Comparison of ENCODE assay signal across 8 cellular contexts in genomic region chr2:17518212-17519154, GRCh38. TPM values are rescaled to one million over a fixed set of nuclear protein-coding genes. Genes with fewer than 3 reads are reported as not detected.
DNase-seq lines count a peak whose midpoint lies in the region; ATAC-seq and TF ChIP-seq lines count a peak whose summit lies in the region.

Gene RAD51AP2, minus strand, starts transcription at chr2:17518440. Its CDS starts 25 bp downstream, at chr2:17518415.

- TF ChIP-seq CTCF in Peyer's patch (IDR thresholded peaks at IDR 0.05): no peak
- no peak for TF ChIP-seq CTCF in lung (IDR thresholded peaks at IDR 0.05; ENCODE audit: control extremely low read depth, extremely low read depth)

- no peaks in the 10 kb centered on the region for H3K27me3 ChIP-seq in Peyer's patch
- H3K27me3 ChIP-seq in lung (ENCODE audit: control insufficient read depth, insufficient read depth): no peaks in the 10 kb centered on the region
- peaks cover 0 to 3% (median 0%) of the 10 kb centered on the region in 5 donors for H3K27me3 ChIP-seq in subcutaneous abdominal adipose tissue (ENCODE audit: control insufficient read depth in 5 of 5, insufficient read depth in 4 of 5, low read length in 5 of 5)

- H3K9me3 ChIP-seq in ES-I3 (ENCODE audit: control insufficient read depth, insufficient read depth, low read length) (no peaks in the 10 kb centered on the region), Peyer's patch (no peaks in the 10 kb centered on the region), lung (ENCODE audit: control insufficient read depth in 2 of 2, insufficient read depth in 1 of 2, low read length in 1 of 2) (no peaks in the 10 kb centered on the region), subcutaneous abdominal adipose tissue (ENCODE audit: control insufficient read depth in 5 of 5, low read length in 5 of 5) (no peaks in the 10 kb centered on the region)

- TF ChIP-seq POLR2A in Peyer's patch (IDR thresholded peaks at IDR 0.05): no peak

- H3K4me3 ChIP-seq in Peyer's patch: peak within 1 kb of the TSS; percentile 28 to 46 (median 36)
- peak within 1 kb of the TSS; percentile 39 for H3K4me3 ChIP-seq in lung
- peak within 1 kb of the TSS; percentile 57 to 70 (median 66) for H3K4me3 ChIP-seq in subcutaneous abdominal adipose tissue (ENCODE audit: low read depth in 1 of 5, low read length in 5 of 5)

- WGBS in lung, 2 donors: 5% methylated on average over 37 to 38 of the region's 38 CpGs

- H3K9ac ChIP-seq in ES-I3 (ENCODE audit: low read depth, low read length): peak within 1 kb of the TSS; percentile 74
- peak within 1 kb of the TSS in 4 of 5 donors; percentile 40 to 56 (median 42) for H3K9ac ChIP-seq in subcutaneous abdominal adipose tissue (ENCODE audit: low read length in 5 of 5)

- peak; percentile 58 to 76 (median 72) for DNase-seq in Peyer's patch
- DNase-seq in ecto neural progenitor cell (ENCODE audit: low spot score): peak; percentile 96
- peak; percentile 74 for DNase-seq in lung (ENCODE audit: low spot score)
- no peak for DNase-seq in NCI-H2029 (lab: John Stamatoyannopoulos, UW)

- peak; percentile 83 for ATAC-seq in GM19463 (IDR thresholded peaks at IDR 0.05; ENCODE audit: unreplicated experiment)
- peak; percentile 80 for ATAC-seq in HG03442 (IDR thresholded peaks at IDR 0.05; ENCODE audit: unreplicated experiment)
- ATAC-seq in lung (ENCODE audit: insufficient read depth, low FRiP score): peak; percentile 100

- no peaks in the 10 kb centered on the region for H3K36me3 ChIP-seq in ES-I3 (ENCODE audit: insufficient read depth, low read length)
- no peaks in the 10 kb centered on the region for H3K36me3 ChIP-seq in Peyer's patch
- H3K36me3 ChIP-seq in lung (ENCODE audit: control insufficient read depth in 2 of 2, insufficient read depth in 2 of 2, low read length in 2 of 2): no peaks in the 10 kb centered on the region
- no peaks in the 10 kb centered on the region for H3K36me3 ChIP-seq in subcutaneous abdominal adipose tissue (ENCODE audit: control insufficient read depth in 5 of 5, insufficient read depth in 5 of 5, low read length in 5 of 5)

- H3K27ac ChIP-seq in Peyer's patch (peak within 1 kb of the TSS in 1 of 4 donors; percentile 47), lung (ENCODE audit: low read depth in 1 of 2, low read length in 1 of 2) (peak within 1 kb of the TSS; percentile 53 to 88), subcutaneous abdominal adipose tissue (ENCODE audit: low read depth, low read length) (peak within 1 kb of the TSS; percentile 34)

- H3K4me1 ChIP-seq in ES-I3 (ENCODE audit: insufficient read depth, low read length) (peaks cover 18% of the 10 kb centered on the region), Peyer's patch (peaks cover 0 to 9% (median 0%) of the 10 kb centered on the region in 4 donors), lung (ENCODE audit: control insufficient read depth in 2 of 2, insufficient read depth in 2 of 2, low read length in 2 of 2) (peaks cover 0 to 2% of the 10 kb centered on the region in 2 donors), subcutaneous abdominal adipose tissue (ENCODE audit: control insufficient read depth in 5 of 5, insufficient read depth in 5 of 5, low read length in 5 of 5) (peaks cover 2 to 10% (median 9%) of the 10 kb centered on the region in 5 donors)

RNA-seq across cellular contexts. Expression of gene RAD51AP2, which starts in this region (rescaled TPM):
- total RNA-seq in Peyer's patch (not detected), lung (under 1 TPM in 1 of 2 donors, not detected in 1; 0.46 TPM)
- not detected for polyA plus RNA-seq in lung

Comparison
In these comparisons a context has a peak if more than half of its experiments do, and no peak if none do; other contexts are left out.
1. Peak in DNase-seq and H3K4me3 ChIP-seq in Peyer's patch; RNA of the gene not detected or under 1 TPM.
2. Peak in DNase-seq, ATAC-seq, H3K4me3 ChIP-seq and H3K27ac ChIP-seq in lung; RNA of the gene not detected or under 1 TPM.